8 cellular contexts compared by ENCODE assay signal in genomic region chr1:240091614-240092300, GRCh38. TPM values are rescaled to one million over a fixed set of nuclear protein-coding genes. Genes with fewer than 3 reads are reported as not detected.
DNase-seq lines count a peak whose midpoint lies in the region; ATAC-seq lines count a peak whose summit lies in the region.

FMN2 (plus strand) TSS chr1:240091883; CDS start chr1:240092110, 227 bp downstream.

- peaks cover 3% of the 10 kb centered on the region for H3K4me1 Mint-ChIP-seq in activated naive CD8-positive, alpha-beta T cell treated with anti-CD3 and anti-CD28 coated beads for 36 hours

- intact Hi-C loops in sciatic nerve (cut with DNase I), result no loop called here

- H3K4me3 Mint-ChIP-seq in activated naive CD8-positive, alpha-beta T cell treated with anti-CD3 and anti-CD28 coated beads for 36 hours, result peak within 1 kb of the TSS; percentile 43

- ATAC-seq in sciatic nerve, result peak; percentile 61
- no peak for ATAC-seq in HG02870 (IDR thresholded peaks at IDR 0.05; ENCODE audit: unreplicated experiment)
- no peak for ATAC-seq in GM21360 (IDR thresholded peaks at IDR 0.05; ENCODE audit: unreplicated experiment)

- H3K36me3 Mint-ChIP-seq in activated naive CD8-positive, alpha-beta T cell treated with anti-CD3 and anti-CD28 coated beads for 36 hours, result no peaks in the 10 kb centered on the region

- no peak within 1 kb of the TSS for H3K27ac Mint-ChIP-seq in activated naive CD8-positive, alpha-beta T cell treated with anti-CD3 and anti-CD28 coated beads for 36 hours

- H3K9me3 Mint-ChIP-seq in activated naive CD8-positive, alpha-beta T cell treated with anti-CD3 and anti-CD28 coated beads for 36 hours, result no peaks in the 10 kb centered on the region

- DNase-seq in EL (peak; percentile 85), NCI-H1105 treated with DMSO at 0.1 percent for 48 hours (lab: John Stamatoyannopoulos, UW) (peak; percentile 66), hippocampal formation (lab: John Stamatoyannopoulos, UW) (peak; percentile 37 to 41), sciatic nerve (ENCODE audit: low spot score) (peak; percentile 62)
- peak; percentile 19 for DNase-seq in activated naive CD8-positive, alpha-beta T cell treated with anti-CD3 and anti-CD28 coated beads for 36 hours
- DNase-seq in activated CD4-positive, alpha-beta T cell treated with anti-CD3 and anti-CD28 coated beads for 1 hour, result no peak

- peaks cover 61% of the 10 kb centered on the region for H3K27me3 Mint-ChIP-seq in activated naive CD8-positive, alpha-beta T cell treated with anti-CD3 and anti-CD28 coated beads for 36 hours

RNA-seq across cellular contexts. Expression of gene FMN2, which starts in this region (rescaled TPM):
- total RNA-seq in activated naive CD8-positive, alpha-beta T cell treated with anti-CD3 and anti-CD28 coated beads for 36 hours, result not detected
- 60.1 TPM for total RNA-seq in sciatic nerve

Comparison
In these comparisons a context has a peak if more than half of its experiments do, and no peak if none do; other contexts are left out.
1. RNA of gene FMN2 (total RNA-seq): 60.1 TPM in sciatic nerve (single experiment); not detected in activated naive CD8-positive, alpha-beta T cell treated with anti-CD3 and anti-CD28 coated beads for 36 hours; every median in the first group is over 10 times any median in the second.
2. Peak in DNase-seq in activated naive CD8-positive, alpha-beta T cell treated with anti-CD3 and anti-CD28 coated beads for 36 hours; RNA of the gene not detected or under 1 TPM.